Comparison of ENCODE assay signal across 25 cellular contexts in genomic region chr13:28865312-28865711, GRCh38. TPM values are rescaled to one million over a fixed set of nuclear protein-coding genes. Genes with fewer than 3 reads are reported as not detected.
"Had no signal": no experiment of that assay in that cellular context is flagged by ENCODE, and none has a peak within 500 bp of the region (broad histone marks: within the 10 kb centered on the region; RNA-seq: fewer than 3 reads in every experiment).

No MANE protein-coding gene starts in this region.

- H3K27me3 ChIP-seq: gastroesophageal sphincter, hepatocyte, tibial artery had no signal

- ATAC-seq: activated CD8-positive, alpha-beta T cell treated with anti-CD3 and anti-CD28 coated beads for 36 hours; activated T-cell treated with anti-CD3 and anti-CD28 coated beads, Interleukin-2, amount 50 U/mL, for 4 hours; activated T-helper 17 cell treated with anti-CD3 and anti-CD28 coated beads, Interleukin-2, amount 50 U/mL, for 72 hours; gastroesophageal sphincter; left cardiac atrium; right cardiac atrium; upper lobe of right lung had no signal

- H3K4me1 ChIP-seq: suprapubic skin, upper lobe of right lung had no signal

- H3K4me2 ChIP-seq: hepatocyte had no signal

- H3K9me3 ChIP-seq: gastroesophageal sphincter, suprapubic skin, tibial artery, upper lobe of right lung had no signal

- FAIRE-seq: endothelial cell of umbilical vein, keratinocyte had no signal

- H3K79me2 ChIP-seq: hepatocyte had no signal

- H3K4me3 ChIP-seq: gastroesophageal sphincter, hepatocyte, suprapubic skin, tibial artery, upper lobe of right lung had no signal

- H3K27ac ChIP-seq: gastroesophageal sphincter, hepatocyte, suprapubic skin, tibial artery, upper lobe of right lung had no signal

- H3K36me3 ChIP-seq: gastroesophageal sphincter, suprapubic skin, tibial artery, upper lobe of right lung had no signal

- DNase-seq: activated B cell treated with CpG ODN at 0.5 μM for 24 hours; activated CD4-positive, alpha-beta T cell treated with anti-CD3 and anti-CD28 coated beads, Interleukin-2, amount 50 U/mL, for 1 hour; activated CD8-positive, alpha-beta T cell treated with anti-CD3 and anti-CD28 coated beads for 36 hours; activated gamma-delta T cell treated with Interleukin-2 at 50 U/mL for 16 hours; activated naive CD4-positive, alpha-beta T cell treated with anti-CD3 and anti-CD28 coated beads, Interleukin-2, amount 50 U/mL, for 16 hours; activated T-cell treated with anti-CD3 and anti-CD28 coated beads, Interleukin-2, amount 50 U/mL, for 4 hours; amniotic stem cell; central memory CD4-positive, alpha-beta T cell; left cardiac atrium; left ventricle myocardium superior; mammary epithelial cell; posterior cingulate gyrus; right cardiac atrium; stimulated activated CD4-positive, alpha-beta T cell treated with anti-CD3 and anti-CD28 coated beads, Interleukin-15, amount 100 ng/mL, for 24 hours; stimulated activated CD4-positive, alpha-beta T cell treated with anti-CD3 and anti-CD28 coated beads, Interleukin-2, amount 100 ng/mL, for 24 hours; stimulated activated naive CD4-positive, alpha-beta T cell; tibial artery; upper lobe of right lung had no signal

RNA-seq across cellular contexts. Expression of gene MTUS2, which starts 45.2 kb away (rescaled TPM):
- total RNA-seq: activated B cell treated with CpG ODN at 0.5 μM for 24 hours; activated CD8-positive, alpha-beta T cell treated with anti-CD3 and anti-CD28 coated beads for 36 hours; activated T-cell treated with anti-CD3 and anti-CD28 coated beads, Interleukin-2, amount 50 U/mL, for 4 hours; endothelial cell of umbilical vein; fibroblast of lung had no signal
